18 cellular contexts compared by ENCODE assay signal in genomic region chr7:34389332-34390078, GRCh38.
DNase-seq lines count a peak whose midpoint lies in the region; ATAC-seq and TF ChIP-seq lines count a peak whose summit lies in the region.
"Had no signal": no experiment of that assay in that cellular context is flagged by ENCODE, and none has a peak within 500 bp of the region (broad histone marks: within the 10 kb centered on the region; RNA-seq: fewer than 3 reads in every experiment).

No MANE protein-coding gene starts in this region.

- peak overlapping the region; percentile 30; the same call in 1 of the 2 replicates for H3K27ac Mint-ChIP-seq in WTC11
- H3K27ac Mint-ChIP-seq: B cell, HFFc6 had no signal

- H3K4me1 Mint-ChIP-seq in WTC11: peaks cover 46% of the 10 kb centered on the region
- H3K4me1 Mint-ChIP-seq: B cell had no signal

- DNase-seq in H7: peak; percentile 7
- DNase-seq in WTC11 (ENCODE audit: low spot score): no peak
- DNase-seq in iPS-NIHi7 (ENCODE audit: extremely low spot score): peak; percentile 46
- DNase-seq in activated gamma-delta T cell (lab: John Stamatoyannopoulos, UW): no peak
- no peak for DNase-seq in NCI-H2107 (lab: John Stamatoyannopoulos, UW)
- DNase-seq in ascending aorta (ENCODE audit: low spot score in 2 of 2): no peak
- DNase-seq: DMS79, GM23248, HFFc6, KG1, NCI-H1694, NCI-H2081, NCI-H2171 treated with DMSO at 0.1 percent for 48 hours, NCI-H524 treated with DMSO at 0.1 percent for 48 hours, Peyer's patch had no signal

- H3K9me3 ChIP-seq in ascending aorta: no peaks in the 10 kb centered on the region
- H3K9me3 ChIP-seq: Peyer's patch had no signal

- H3K4me3 Mint-ChIP-seq in WTC11: no peak overlapping the region
- H3K4me3 Mint-ChIP-seq: B cell, HFFc6 had no signal

- H3K4me3 ChIP-seq in H7 (ENCODE audit: insufficient read depth, low read depth, low read length) (no peak overlapping the region), ascending aorta (no peak overlapping the region)
- H3K4me3 ChIP-seq: GM23248, Peyer's patch had no signal

- H3K4me1 ChIP-seq in ascending aorta: no peaks in the 10 kb centered on the region
- H3K4me1 ChIP-seq: Peyer's patch had no signal

- peaks cover 1% of the 10 kb centered on the region; the same call in 1 of the 2 replicates for H3K36me3 Mint-ChIP-seq in WTC11

- TF ChIP-seq CTCF in 22Rv1 (IDR thresholded peaks at IDR 0.05): peak; percentile 14; the same call in 1 of the 2 replicates
- TF ChIP-seq CTCF in WTC11 (IDR thresholded peaks at IDR 0.05): no peak
- no peak for TF ChIP-seq CTCF in ascending aorta (IDR thresholded peaks at IDR 0.05)

- peaks cover 3% of the 10 kb centered on the region for H3K9me3 Mint-ChIP-seq in WTC11
- H3K9me3 Mint-ChIP-seq: HFFc6 had no signal

- H3K27ac ChIP-seq in 22Rv1 (no peak overlapping the region), ascending aorta (no peak overlapping the region)
- H3K27ac ChIP-seq: GM23248, Peyer's patch had no signal

- no peaks in the 10 kb centered on the region for H3K27me3 Mint-ChIP-seq in WTC11 (ENCODE audit: low read depth)
- H3K27me3 Mint-ChIP-seq: B cell had no signal

- POLR2A ChIA-PET in WTC11 (lab: Charles Lee): no interaction called here

- CTCF ChIA-PET in WTC11 (lab: Charles Lee): no interaction called here

- intact Hi-C loops in ascending aorta (cut with DNase I): no loop called here

- H3K27me3 ChIP-seq in H7 (ENCODE audit: control insufficient read depth, insufficient read depth, low read length): no peaks in the 10 kb centered on the region
- H3K27me3 ChIP-seq in ascending aorta: no peaks in the 10 kb centered on the region
- H3K27me3 ChIP-seq: Peyer's patch had no signal

- ATAC-seq in WTC11 (peak; percentile 76), HG02642 (IDR thresholded peaks at IDR 0.05; ENCODE audit: poor library complexity, unreplicated experiment) (no peak)

- no peaks in the 10 kb centered on the region for H3K36me3 ChIP-seq in H7 (replicated peaks; ENCODE audit: control insufficient read depth, insufficient read depth, low read length)
- H3K36me3 ChIP-seq in ascending aorta: no peaks in the 10 kb centered on the region
- H3K36me3 ChIP-seq: Peyer's patch had no signal

TF ChIP-seq in WTC11, 78 proteins besides CTCF, POLR2A, EP300 and RAD21 (continues in another document):
- TF ChIP-seq FOXP1 (CRISPR knock-in tag; IDR thresholded peaks at IDR 0.05; ENCODE audit: borderline replicate concordance) (no peak), USF2 (CRISPR knock-in tag; IDR thresholded peaks at IDR 0.05) (no peak), ZBTB43 (CRISPR knock-in tag; IDR thresholded peaks at IDR 0.05) (no peak), RORB (CRISPR knock-in tag; IDR thresholded peaks at IDR 0.05) (no peak), NFATC4 (CRISPR knock-in tag; IDR thresholded peaks at IDR 0.05) (no peak), ZNF317 (CRISPR knock-in tag; IDR thresholded peaks at IDR 0.05; ENCODE audit: borderline replicate concordance, low read depth) (no peak), ZNF232 (CRISPR knock-in tag; IDR thresholded peaks at IDR 0.05) (no peak)
- TF ChIP-seq, protein P1, sequence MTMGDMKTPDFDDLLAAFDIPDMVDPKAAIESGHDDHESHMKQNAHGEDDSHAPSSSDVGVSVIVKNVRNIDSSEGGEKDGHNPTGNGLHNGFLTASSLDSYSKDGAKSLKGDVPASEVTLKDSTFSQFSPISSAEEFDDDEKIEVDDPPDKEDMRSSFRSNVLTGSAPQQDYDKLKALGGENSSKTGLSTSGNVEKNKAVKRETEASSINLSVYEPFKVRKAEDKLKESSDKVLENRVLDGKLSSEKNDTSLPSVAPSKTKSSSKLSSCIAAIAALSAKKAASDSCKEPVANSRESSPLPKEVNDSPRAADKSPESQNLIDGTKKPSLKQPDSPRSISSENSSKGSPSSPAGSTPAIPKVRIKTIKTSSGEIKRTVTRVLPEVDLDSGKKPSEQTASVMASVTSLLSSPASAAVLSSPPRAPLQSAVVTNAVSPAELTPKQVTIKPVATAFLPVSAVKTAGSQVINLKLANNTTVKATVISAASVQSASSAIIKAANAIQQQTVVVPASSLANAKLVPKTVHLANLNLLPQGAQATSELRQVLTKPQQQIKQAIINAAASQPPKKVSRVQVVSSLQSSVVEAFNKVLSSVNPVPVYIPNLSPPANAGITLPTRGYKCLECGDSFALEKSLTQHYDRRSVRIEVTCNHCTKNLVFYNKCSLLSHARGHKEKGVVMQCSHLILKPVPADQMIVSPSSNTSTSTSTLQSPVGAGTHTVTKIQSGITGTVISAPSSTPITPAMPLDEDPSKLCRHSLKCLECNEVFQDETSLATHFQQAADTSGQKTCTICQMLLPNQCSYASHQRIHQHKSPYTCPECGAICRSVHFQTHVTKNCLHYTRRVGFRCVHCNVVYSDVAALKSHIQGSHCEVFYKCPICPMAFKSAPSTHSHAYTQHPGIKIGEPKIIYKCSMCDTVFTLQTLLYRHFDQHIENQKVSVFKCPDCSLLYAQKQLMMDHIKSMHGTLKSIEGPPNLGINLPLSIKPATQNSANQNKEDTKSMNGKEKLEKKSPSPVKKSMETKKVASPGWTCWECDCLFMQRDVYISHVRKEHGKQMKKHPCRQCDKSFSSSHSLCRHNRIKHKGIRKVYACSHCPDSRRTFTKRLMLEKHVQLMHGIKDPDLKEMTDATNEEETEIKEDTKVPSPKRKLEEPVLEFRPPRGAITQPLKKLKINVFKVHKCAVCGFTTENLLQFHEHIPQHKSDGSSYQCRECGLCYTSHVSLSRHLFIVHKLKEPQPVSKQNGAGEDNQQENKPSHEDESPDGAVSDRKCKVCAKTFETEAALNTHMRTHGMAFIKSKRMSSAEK (CRISPR knock-in tag; IDR thresholded peaks at IDR 0.05; ENCODE audit: borderline replicate concordance): no peak
- TF ChIP-seq, protein P2, sequence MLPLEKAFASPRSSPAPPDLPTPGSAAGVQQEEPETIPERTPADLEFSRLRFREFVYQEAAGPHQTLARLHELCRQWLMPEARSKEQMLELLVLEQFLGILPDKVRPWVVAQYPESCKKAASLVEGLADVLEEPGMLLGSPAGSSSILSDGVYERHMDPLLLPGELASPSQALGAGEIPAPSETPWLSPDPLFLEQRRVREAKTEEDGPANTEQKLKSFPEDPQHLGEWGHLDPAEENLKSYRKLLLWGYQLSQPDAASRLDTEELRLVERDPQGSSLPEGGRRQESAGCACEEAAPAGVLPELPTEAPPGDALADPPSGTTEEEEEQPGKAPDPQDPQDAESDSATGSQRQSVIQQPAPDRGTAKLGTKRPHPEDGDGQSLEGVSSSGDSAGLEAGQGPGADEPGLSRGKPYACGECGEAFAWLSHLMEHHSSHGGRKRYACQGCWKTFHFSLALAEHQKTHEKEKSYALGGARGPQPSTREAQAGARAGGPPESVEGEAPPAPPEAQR (CRISPR knock-in tag; IDR thresholded peaks at IDR 0.05): no peak
- TF ChIP-seq, protein P3, sequence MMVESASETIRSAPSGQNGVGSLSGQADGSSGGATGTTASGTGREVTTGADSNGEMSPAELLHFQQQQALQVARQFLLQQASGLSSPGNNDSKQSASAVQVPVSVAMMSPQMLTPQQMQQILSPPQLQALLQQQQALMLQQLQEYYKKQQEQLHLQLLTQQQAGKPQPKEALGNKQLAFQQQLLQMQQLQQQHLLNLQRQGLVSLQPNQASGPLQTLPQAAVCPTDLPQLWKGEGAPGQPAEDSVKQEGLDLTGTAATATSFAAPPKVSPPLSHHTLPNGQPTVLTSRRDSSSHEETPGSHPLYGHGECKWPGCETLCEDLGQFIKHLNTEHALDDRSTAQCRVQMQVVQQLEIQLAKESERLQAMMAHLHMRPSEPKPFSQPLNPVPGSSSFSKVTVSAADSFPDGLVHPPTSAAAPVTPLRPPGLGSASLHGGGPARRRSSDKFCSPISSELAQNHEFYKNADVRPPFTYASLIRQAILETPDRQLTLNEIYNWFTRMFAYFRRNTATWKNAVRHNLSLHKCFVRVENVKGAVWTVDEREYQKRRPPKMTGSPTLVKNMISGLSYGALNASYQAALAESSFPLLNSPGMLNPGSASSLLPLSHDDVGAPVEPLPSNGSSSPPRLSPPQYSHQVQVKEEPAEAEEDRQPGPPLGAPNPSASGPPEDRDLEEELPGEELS (CRISPR knock-in tag; IDR thresholded peaks at IDR 0.05): no peak
- TF ChIP-seq, protein P4, sequence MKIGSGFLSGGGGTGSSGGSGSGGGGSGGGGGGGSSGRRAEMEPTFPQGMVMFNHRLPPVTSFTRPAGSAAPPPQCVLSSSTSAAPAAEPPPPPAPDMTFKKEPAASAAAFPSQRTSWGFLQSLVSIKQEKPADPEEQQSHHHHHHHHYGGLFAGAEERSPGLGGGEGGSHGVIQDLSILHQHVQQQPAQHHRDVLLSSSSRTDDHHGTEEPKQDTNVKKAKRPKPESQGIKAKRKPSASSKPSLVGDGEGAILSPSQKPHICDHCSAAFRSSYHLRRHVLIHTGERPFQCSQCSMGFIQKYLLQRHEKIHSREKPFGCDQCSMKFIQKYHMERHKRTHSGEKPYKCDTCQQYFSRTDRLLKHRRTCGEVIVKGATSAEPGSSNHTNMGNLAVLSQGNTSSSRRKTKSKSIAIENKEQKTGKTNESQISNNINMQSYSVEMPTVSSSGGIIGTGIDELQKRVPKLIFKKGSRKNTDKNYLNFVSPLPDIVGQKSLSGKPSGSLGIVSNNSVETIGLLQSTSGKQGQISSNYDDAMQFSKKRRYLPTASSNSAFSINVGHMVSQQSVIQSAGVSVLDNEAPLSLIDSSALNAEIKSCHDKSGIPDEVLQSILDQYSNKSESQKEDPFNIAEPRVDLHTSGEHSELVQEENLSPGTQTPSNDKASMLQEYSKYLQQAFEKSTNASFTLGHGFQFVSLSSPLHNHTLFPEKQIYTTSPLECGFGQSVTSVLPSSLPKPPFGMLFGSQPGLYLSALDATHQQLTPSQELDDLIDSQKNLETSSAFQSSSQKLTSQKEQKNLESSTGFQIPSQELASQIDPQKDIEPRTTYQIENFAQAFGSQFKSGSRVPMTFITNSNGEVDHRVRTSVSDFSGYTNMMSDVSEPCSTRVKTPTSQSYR (CRISPR knock-in tag; IDR thresholded peaks at IDR 0.05): no peak

Comparison
In these comparisons a context has a peak if more than half of its experiments do, and no peak if none do; other contexts are left out.
1. DNase-seq: peak in H7 (single experiment) and iPS-NIHi7 (single experiment); none in WTC11 (single experiment), activated gamma-delta T cell (single experiment), NCI-H2107 (single experiment) and ascending aorta (0 of 2).